ENCODE assay signal across 9 cellular contexts in the genomic region with DNA sequence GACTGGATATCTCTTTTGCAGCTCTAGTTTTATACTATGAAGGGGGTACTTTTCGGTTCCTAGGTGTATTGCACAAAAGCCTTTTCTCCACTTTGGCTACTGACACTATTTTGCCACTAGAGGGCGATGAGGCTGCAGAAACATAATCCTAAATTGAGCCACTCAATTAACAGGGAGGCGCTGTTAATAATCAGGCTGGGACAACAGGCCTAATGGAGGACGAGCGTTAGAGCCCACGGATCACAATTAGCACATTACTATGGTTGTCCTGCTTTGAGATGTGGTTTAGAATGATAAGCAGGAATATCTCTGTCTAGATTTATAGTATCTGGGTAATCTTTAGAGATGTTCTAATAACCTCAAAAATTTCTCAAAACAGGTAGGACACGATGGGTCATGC.
A peak's percentile ranks its signal among the peaks of the same experiment; 100 is the strongest.
DNase-seq lines count a peak whose midpoint lies in the region; ATAC-seq, FAIRE-seq and TF ChIP-seq lines count a peak whose summit lies in the region.
"Had no signal": no experiment of that assay in that cellular context is flagged by ENCODE, and none has a peak within 500 bp of the region (broad histone marks: within the 10 kb centered on the region; RNA-seq: fewer than 3 reads in every experiment).

No MANE protein-coding gene starts in this region.

- POLR2A ChIA-PET in K562 (lab: Yijun Ruan, JAX) = interaction anchor here (0.5 to 1.1 kb wide), 2 partner anchors 63 to 555 kb away, joined by 3 read pairs; no protein-coding TSS in a partner anchor

- H3K4me3 ChIP-seq in K562 = no peak overlapping the region

- H3K27ac ChIP-seq in K562 (ENCODE audit: extremely low read depth, low read depth, low read length) = no peak overlapping the region

- no peaks in the 10 kb centered on the region; a peak in 1 of 5 replicates for H3K4me1 ChIP-seq in K562 (replicated peaks in 1 of 2; ENCODE audit: control insufficient read depth in 2 of 2, insufficient read depth in 2 of 2, low read length in 2 of 2)

- no peaks in the 10 kb centered on the region for H4K20me1 ChIP-seq in K562 (replicated peaks; ENCODE audit: control insufficient read depth, insufficient read depth, low read length)

- CTCF ChIA-PET in K562 (lab: Yijun Ruan, JAX; ENCODE audit: low intra/inter-chr PET ratio) = interaction anchor here (0.5 kb wide), 1 partner anchor 423 kb away, joined by 5 read pairs; no protein-coding TSS in a partner anchor

- no peak for TF ChIP-seq POLR2A in K562 (conservative IDR thresholded peaks at IDR 0.05)

- no peak overlapping the region; the same call in 1 of the 2 replicates for H2AFZ ChIP-seq in K562 (ENCODE audit: low read depth, low read length)

- BruUV-seq in K562 (replicated peaks; lab: Mats Ljungman, UMichigan) = no TSS peak

- intact Hi-C loops in K562 (cut with micrococcal nuclease) = loop anchor here (2.0 to 10.0 kb wide), 3 partner anchors 61 to 707 kb away; partner anchors contain the start of gene PMAIP1

- in situ Hi-C loops in GM13977 (cut with MboI; ENCODE audit: low pct_unique_long_range_greater_than_20kb, low sequenced_read_pairs, unreplicated experiment) = loop anchor here (10.0 kb wide), 1 partner anchor 137 kb away; no protein-coding TSS in a partner anchor
- in situ Hi-C loops in K562 (cut with MboI) = loop anchor here (10.0 to 25.0 kb wide), 2 partner anchors 137 to 700 kb away; no protein-coding TSS in a partner anchor

- ATAC-seq in HG02763 (IDR thresholded peaks at IDR 0.05; ENCODE audit: unreplicated experiment) (peak; percentile 58), K562 (peak; percentile 89)

- DNase-seq in A172 (ENCODE audit: low spot score) (peak; percentile 53), GM13977 (ENCODE audit: low spot score) (peak; percentile 69), NCI-H1417 treated with DMSO at 0.1 percent for 48 hours (lab: John Stamatoyannopoulos, UW) (peak; percentile 78), T follicular helper cell (ENCODE audit: low read depth) (peak; percentile 2), K562 (ENCODE audit: extremely low read depth in 1 of 4, low spot score in 3 of 4) (peak; percentile 47 to 68 (median 48)), iris pigment epithelial cell (ENCODE audit: low read depth) (peak; percentile 58)
- peak; percentile 29 to 37 for DNase-seq in stimulated activated CD4-positive, alpha-beta T cell treated with anti-CD3 and anti-CD28 coated beads, Interleukin-2, amount 100 ng/mL, for 48 hours
- DNase-seq: right cardiac atrium had no signal

- no peaks in the 10 kb centered on the region for H3K79me2 ChIP-seq in K562 (ENCODE audit: control insufficient read depth, insufficient read depth, low read length)

- 1% methylated on average over 7 of the region's 7 CpGs for WGBS in K562 (ENCODE audit: insufficient coverage, low coverage, missing lambda C conversion rate)

- TF ChIP-seq RAD21 in K562 (CRISPR knock-in tag; conservative IDR thresholded peaks at IDR 0.05 in 1 of 2, IDR thresholded peaks at IDR 0.05 in 1 of 2) = peak; percentile 72 to 83

- no peak for TF ChIP-seq EP300 in K562 (IDR thresholded peaks at IDR 0.05; ENCODE audit: low read length)

- no peaks in the 10 kb centered on the region for H3K9me3 ChIP-seq in K562 (replicated peaks; ENCODE audit: control insufficient read depth, insufficient read depth, low read depth, low read length)

- H3K27me3 ChIP-seq in K562 (ENCODE audit: control insufficient read depth in 2 of 2, insufficient read depth in 2 of 2, low read length in 2 of 2) = no peaks in the 10 kb centered on the region

- no peaks in the 10 kb centered on the region for H3K9me1 ChIP-seq in K562 (ENCODE audit: control insufficient read depth, insufficient read depth, low read length)

- H3K4me2 ChIP-seq in K562 (ENCODE audit: insufficient read depth, low read length) = no peak overlapping the region

- H3K36me3 ChIP-seq in K562 (ENCODE audit: control insufficient read depth, insufficient read depth, low read length) = no peaks in the 10 kb centered on the region

- peak; percentile 71 for FAIRE-seq in K562 (lab: Jason Lieb, UNC)

- TF ChIP-seq CTCF in GM13977 (IDR thresholded peaks at IDR 0.05; ENCODE audit: extremely low read depth, insufficient read depth, missing control alignments) = peak; percentile 86
- peak; percentile 75 to 79 (median 78) for TF ChIP-seq CTCF in K562 (IDR thresholded peaks at IDR 0.05 in 2 of 3, conservative IDR thresholded peaks at IDR 0.05 in 1 of 3; ENCODE audit: insufficient read depth in 2 of 3, low read depth in 1 of 3, low read length in 3 of 3)

- no peak overlapping the region for H3K9ac ChIP-seq in K562 (ENCODE audit: insufficient read depth in 1 of 2, low read depth in 2 of 2, low read length in 2 of 2)

TF ChIP-seq in K562, 482 proteins besides CTCF, POLR2A, EP300 and RAD21 (continues in another document):
- TF ChIP-seq, protein P1, sequence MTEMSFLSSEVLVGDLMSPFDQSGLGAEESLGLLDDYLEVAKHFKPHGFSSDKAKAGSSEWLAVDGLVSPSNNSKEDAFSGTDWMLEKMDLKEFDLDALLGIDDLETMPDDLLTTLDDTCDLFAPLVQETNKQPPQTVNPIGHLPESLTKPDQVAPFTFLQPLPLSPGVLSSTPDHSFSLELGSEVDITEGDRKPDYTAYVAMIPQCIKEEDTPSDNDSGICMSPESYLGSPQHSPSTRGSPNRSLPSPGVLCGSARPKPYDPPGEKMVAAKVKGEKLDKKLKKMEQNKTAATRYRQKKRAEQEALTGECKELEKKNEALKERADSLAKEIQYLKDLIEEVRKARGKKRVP (CRISPR knock-in tag; IDR thresholded peaks at IDR 0.05) = no peak
- TF ChIP-seq ZNF644 (tag; IDR thresholded peaks at IDR 0.05; ENCODE audit: low read depth) (no peak), ELK3 (CRISPR knock-in tag; IDR thresholded peaks at IDR 0.05) (no peak), RBM39 (optimal IDR thresholded peaks at IDR 0.05; ENCODE audit: low read depth, low read length) (no peak), SRF (CRISPR knock-in tag; IDR thresholded peaks at IDR 0.05) (peak in 1 of 2 experiments; percentile 81; a peak in 1 of 4 replicates), THRB (CRISPR knock-in tag; conservative IDR thresholded peaks at IDR 0.05) (no peak), YBX1 (IDR thresholded peaks at IDR 0.05) (no peak), ZFP30 (CRISPR knock-in tag; IDR thresholded peaks at IDR 0.05; ENCODE audit: borderline replicate concordance) (no peak)
- TF ChIP-seq, protein P2, sequence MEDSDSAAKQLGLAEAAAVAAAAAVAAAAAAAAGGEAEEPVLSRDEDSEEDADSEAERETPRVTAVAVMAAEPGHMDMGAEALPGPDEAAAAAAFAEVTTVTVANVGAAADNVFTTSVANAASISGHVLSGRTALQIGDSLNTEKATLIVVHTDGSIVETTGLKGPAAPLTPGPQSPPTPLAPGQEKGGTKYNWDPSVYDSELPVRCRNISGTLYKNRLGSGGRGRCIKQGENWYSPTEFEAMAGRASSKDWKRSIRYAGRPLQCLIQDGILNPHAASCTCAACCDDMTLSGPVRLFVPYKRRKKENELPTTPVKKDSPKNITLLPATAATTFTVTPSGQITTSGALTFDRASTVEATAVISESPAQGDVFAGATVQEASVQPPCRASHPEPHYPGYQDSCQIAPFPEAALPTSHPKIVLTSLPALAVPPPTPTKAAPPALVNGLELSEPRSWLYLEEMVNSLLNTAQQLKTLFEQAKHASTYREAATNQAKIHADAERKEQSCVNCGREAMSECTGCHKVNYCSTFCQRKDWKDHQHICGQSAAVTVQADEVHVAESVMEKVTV (CRISPR knock-in tag; IDR thresholded peaks at IDR 0.05) = peak; percentile 38; the same call in 1 of the 2 replicates
- TF ChIP-seq, protein P3, sequence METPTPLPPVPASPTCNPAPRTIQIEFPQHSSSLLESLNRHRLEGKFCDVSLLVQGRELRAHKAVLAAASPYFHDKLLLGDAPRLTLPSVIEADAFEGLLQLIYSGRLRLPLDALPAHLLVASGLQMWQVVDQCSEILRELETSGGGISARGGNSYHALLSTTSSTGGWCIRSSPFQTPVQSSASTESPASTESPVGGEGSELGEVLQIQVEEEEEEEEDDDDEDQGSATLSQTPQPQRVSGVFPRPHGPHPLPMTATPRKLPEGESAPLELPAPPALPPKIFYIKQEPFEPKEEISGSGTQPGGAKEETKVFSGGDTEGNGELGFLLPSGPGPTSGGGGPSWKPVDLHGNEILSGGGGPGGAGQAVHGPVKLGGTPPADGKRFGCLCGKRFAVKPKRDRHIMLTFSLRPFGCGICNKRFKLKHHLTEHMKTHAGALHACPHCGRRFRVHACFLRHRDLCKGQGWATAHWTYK (CRISPR knock-in tag; IDR thresholded peaks at IDR 0.05) = no peak

Comparison
In these comparisons a context has a peak if more than half of its experiments do, and no peak if none do; other contexts are left out.
1. DNase-seq: peak in every context shown above with its lines; median percentile 78 in NCI-H1417 treated with DMSO at 0.1 percent for 48 hours; 69 in GM13977; 58 in iris pigment epithelial cell; 53 in A172; 48 in K562; 33 in stimulated activated CD4-positive, alpha-beta T cell treated with anti-CD3 and anti-CD28 coated beads, Interleukin-2, amount 100 ng/mL, for 48 hours; 2 in T follicular helper cell.